18 cellular contexts compared by ENCODE assay signal in the genomic region with DNA sequence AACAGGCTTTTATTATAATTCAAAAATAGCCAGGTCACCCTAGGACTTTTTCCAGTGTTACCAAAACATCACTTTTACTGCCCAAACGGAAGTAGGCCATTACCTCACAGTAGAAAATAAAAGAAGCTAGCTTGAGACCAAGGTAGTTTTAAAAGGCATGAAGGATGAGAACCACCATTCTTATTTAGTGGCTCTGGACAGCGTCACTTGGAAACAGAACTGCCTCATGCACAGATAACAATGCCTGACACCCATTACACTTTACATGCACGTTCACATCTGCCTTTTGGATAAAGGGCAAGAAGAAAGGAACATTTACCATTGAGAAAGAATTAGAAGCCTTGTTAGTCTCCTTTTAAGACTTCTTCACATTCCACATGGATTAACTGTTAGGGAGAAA. TPM values are rescaled to one million over a fixed set of nuclear protein-coding genes. Genes with fewer than 3 reads are reported as not detected.
DNase-seq lines count a peak whose midpoint lies in the region; ATAC-seq and TF ChIP-seq lines count a peak whose summit lies in the region.
"Had no signal": no experiment of that assay in that cellular context is flagged by ENCODE, and none has a peak within 500 bp of the region (broad histone marks: within the 10 kb centered on the region; RNA-seq: fewer than 3 reads in every experiment).

No MANE protein-coding gene starts in this region.

- CTCF ChIA-PET in OCI-LY7 (lab: Charles Lee; ENCODE audit: unreplicated experiment): no interaction called here

- no peak overlapping the region for H3K56ac ChIP-seq in mesendoderm (ENCODE audit: low read length)

- H3K79me2 ChIP-seq in DND-41 (ENCODE audit: insufficient read depth, low read length): peaks cover 29% of the 10 kb centered on the region
- peaks cover 10% of the 10 kb centered on the region; the same call in 1 of the 2 replicates for H3K79me2 ChIP-seq in OCI-LY7 (ENCODE audit: insufficient read depth, low read depth, low read length)
- no peaks in the 10 kb centered on the region for H3K79me2 ChIP-seq in mesendoderm (ENCODE audit: control insufficient read depth, insufficient read depth, low read length)

- H3K79me1 ChIP-seq in mesendoderm (ENCODE audit: low read length): peaks cover 2% of the 10 kb centered on the region

- H3K4ac ChIP-seq in mesendoderm (ENCODE audit: low read depth, low read length): no peak overlapping the region

- H4K8ac ChIP-seq in mesendoderm (ENCODE audit: low read depth, low read length): no peak overlapping the region

- no peaks in the 10 kb centered on the region for H3K36me3 Mint-ChIP-seq in immature natural killer cell

- ATAC-seq in DND-41 (ENCODE audit: insufficient read depth, low read depth): no peak
- ATAC-seq in HG03521 (IDR thresholded peaks at IDR 0.05; ENCODE audit: unreplicated experiment): no peak
- ATAC-seq in GM19463 (IDR thresholded peaks at IDR 0.05; ENCODE audit: unreplicated experiment): no peak
- ATAC-seq: psoas muscle, Right ventricle myocardium inferior had no signal

- no peak overlapping the region for H3K4me3 ChIP-seq in DND-41 (ENCODE audit: low read depth in 1 of 2, low read length in 2 of 2)
- no peak overlapping the region for H3K4me3 ChIP-seq in OCI-LY7 (ENCODE audit: low read depth, low read length, poor library complexity, severe bottlenecking)
- no peak overlapping the region for H3K4me3 ChIP-seq in rectal smooth muscle tissue (ENCODE audit: low read length)
- H3K4me3 ChIP-seq in mesendoderm (ENCODE audit: low read length): no peak overlapping the region
- H3K4me3 ChIP-seq: psoas muscle, spleen, suprapubic skin had no signal

- H4K5ac ChIP-seq in mesendoderm (ENCODE audit: low read length): no peak overlapping the region

- H3K4me1 ChIP-seq in DND-41 (ENCODE audit: insufficient read depth, low read length) (peaks cover 30% of the 10 kb centered on the region), OCI-LY7 (ENCODE audit: insufficient read depth, low read length, poor library complexity, severe bottlenecking) (peaks cover 40% of the 10 kb centered on the region), rectal smooth muscle tissue (ENCODE audit: control insufficient read depth, insufficient read depth, low read length) (peaks cover 23% of the 10 kb centered on the region), mesendoderm (ENCODE audit: control insufficient read depth, low read depth, low read length) (no peaks in the 10 kb centered on the region)
- H3K4me1 ChIP-seq: psoas muscle had no signal

- no peaks in the 10 kb centered on the region for H3K9me2 ChIP-seq in OCI-LY7 (ENCODE audit: insufficient read depth, low read length)

- no peak overlapping the region for H3K4me2 ChIP-seq in DND-41 (ENCODE audit: insufficient read depth, low read length)
- H3K4me2 ChIP-seq in OCI-LY7 (ENCODE audit: low read length): peak overlapping the region; percentile 31
- H3K4me2 ChIP-seq in mesendoderm (ENCODE audit: low read length): no peak overlapping the region

- TF ChIP-seq CTCF in DND-41 (IDR thresholded peaks at IDR 0.05; ENCODE audit: borderline replicate concordance, extremely low read depth, low read length, poor library complexity, severe bottlenecking) (no peak), OCI-LY7 (conservative IDR thresholded peaks at IDR 0.05; ENCODE audit: low read length) (no peak)

- no CpG with 5 or more reads among the region's 3 CpGs for WGBS in mesendoderm (ENCODE audit: extremely low coverage, insufficient coverage, low lambda C conversion rate)

- peaks cover 0 to 1% (median 0%) of the 10 kb centered on the region in 6 donors for H3K9me3 Mint-ChIP-seq in immature natural killer cell

- POLR2A ChIA-PET in OCI-LY7 (lab: Charles Lee): interaction anchor here (0.6 to 1.7 kb wide), 6 partner anchors 9 to 76 kb away, joined by 3 to 14 read pairs (median 4); no protein-coding TSS in a partner anchor

- no peak overlapping the region for H2BK15ac ChIP-seq in mesendoderm (replicated peaks; ENCODE audit: low read depth)

- BruUV-seq in OCI-LY7 (replicated peaks; lab: Mats Ljungman, UMichigan): no TSS peak

- H3K9me3 ChIP-seq in DND-41 (ENCODE audit: insufficient read depth, low read length, severe bottlenecking) (no peaks in the 10 kb centered on the region), OCI-LY7 (ENCODE audit: low read length) (no peaks in the 10 kb centered on the region)
- H3K9me3 ChIP-seq: psoas muscle, spleen, suprapubic skin had no signal

- no peak overlapping the region for H3K9ac ChIP-seq in DND-41 (ENCODE audit: low read depth, low read length)
- no peak overlapping the region for H3K9ac ChIP-seq in rectal smooth muscle tissue (ENCODE audit: low read length)
- no peak overlapping the region for H3K9ac ChIP-seq in mesendoderm (ENCODE audit: low read length)

- peaks cover 22 to 29% of the 10 kb centered on the region in 2 donors for H3K4me1 Mint-ChIP-seq in immature natural killer cell

- H3K27ac Mint-ChIP-seq in immature natural killer cell: peak overlapping the region in 5 of 6 donors; percentile 54 to 96 (median 92)

- peaks cover 5 to 14% (median 9%) of the 10 kb centered on the region in 3 donors for H3K27me3 Mint-ChIP-seq in immature natural killer cell (ENCODE audit: low read depth in 3 of 3)

- intact Hi-C loops in OCI-LY7 (cut with micrococcal nuclease; ENCODE audit: unreplicated experiment): no loop called here

- H2AK5ac ChIP-seq in mesendoderm (ENCODE audit: low read length): no peak overlapping the region

- H3K4me3 Mint-ChIP-seq in immature natural killer cell: peak overlapping the region in 2 of 5 donors; percentile 14 to 82

- H3K36me3 ChIP-seq in DND-41 (ENCODE audit: insufficient read depth, low read length): no peaks in the 10 kb centered on the region; the same call in 1 of the 2 replicates
- no peaks in the 10 kb centered on the region for H3K36me3 ChIP-seq in OCI-LY7 (ENCODE audit: insufficient read depth, low read length)
- no peaks in the 10 kb centered on the region for H3K36me3 ChIP-seq in rectal smooth muscle tissue (ENCODE audit: control insufficient read depth, insufficient read depth, low read length)
- no peaks in the 10 kb centered on the region for H3K36me3 ChIP-seq in mesendoderm (ENCODE audit: control insufficient read depth, insufficient read depth, low read length)
- H3K36me3 ChIP-seq: spleen, suprapubic skin had no signal

- H3K18ac ChIP-seq in mesendoderm (ENCODE audit: low read length): no peak overlapping the region

- no peak overlapping the region for H2BK5ac ChIP-seq in mesendoderm (ENCODE audit: low read length)

- DNase-seq in DND-41: no peak
- no peak for DNase-seq in OCI-LY7 (ENCODE audit: low spot score)
- no peak for DNase-seq in immature natural killer cell
- no peak for DNase-seq in mesendoderm
- DNase-seq: activated CD4-positive, alpha-beta T cell treated with anti-CD3 and anti-CD28 coated beads, Interleukin-2, amount 50 U/mL, for 1 hour; activated CD8-positive, alpha-beta memory T cell treated with anti-CD3 and anti-CD28 coated beads, Interleukin-2, amount 50 U/mL, for 4 hours; activated effector memory CD4-positive, alpha-beta T cell treated with anti-CD3 and anti-CD28 coated beads, Interleukin-2, amount 50 U/mL, for 16 hours; DMS79; NCI-H1105 treated with DMSO at 0.1 percent for 48 hours; NCI-H524; psoas muscle; spleen; T-helper 1 cell had no signal

- peaks cover 8% of the 10 kb centered on the region; the same call in 1 of the 2 replicates for H4K20me1 ChIP-seq in DND-41 (ENCODE audit: insufficient read depth, low read length)
- H4K20me1 ChIP-seq in OCI-LY7 (ENCODE audit: insufficient read depth, low read length): peaks cover 6% of the 10 kb centered on the region; the same call in 1 of the 2 replicates

- H2BK120ac ChIP-seq in mesendoderm (ENCODE audit: low read depth, low read length): no peak overlapping the region

- no peak overlapping the region for H3K23ac ChIP-seq in mesendoderm (ENCODE audit: low read length)

- H2AFZ ChIP-seq in DND-41 (ENCODE audit: low read depth, low read length) (0 out of 2 replicates have a peak overlapping the region, but pooled peaks have one; percentile 91), OCI-LY7 (ENCODE audit: low read length) (peak overlapping the region; percentile 82)

- H3K27me3 ChIP-seq in DND-41 (ENCODE audit: insufficient read depth, low read length, poor library complexity) (no peaks in the 10 kb centered on the region), rectal smooth muscle tissue (ENCODE audit: control insufficient read depth, insufficient read depth, low read length) (no peaks in the 10 kb centered on the region), mesendoderm (ENCODE audit: insufficient read depth, low read length, poor library complexity) (no peaks in the 10 kb centered on the region)
- H3K27me3 ChIP-seq: spleen had no signal

- H3K27ac ChIP-seq in DND-41 (ENCODE audit: low read length): no peak overlapping the region
- no peak overlapping the region for H3K27ac ChIP-seq in OCI-LY7 (ENCODE audit: low read depth, low read length, poor library complexity, severe bottlenecking)
- peak overlapping the region; percentile 89 for H3K27ac ChIP-seq in rectal smooth muscle tissue (ENCODE audit: low read depth, low read length)
- H3K27ac ChIP-seq in mesendoderm (ENCODE audit: low read depth, low read length): no peak overlapping the region
- H3K27ac ChIP-seq: psoas muscle, suprapubic skin had no signal

RNA-seq across cellular contexts. Expression of gene PAQR8, which starts 1.9 kb away (rescaled TPM):
- 5.4 and 5.5 TPM in 2 replicates for total RNA-seq in OCI-LY7 (2014; rRNA removed; shearing (Covaris generic))
- total RNA-seq in OCI-LY7 (2022): 6.2 and 7.8 TPM in 2 replicates
- polyA plus RNA-seq in immature natural killer cell: 1 to 10 TPM; 2.9 to 6.5 (median 6.2) TPM
- 2.7 TPM for polyA plus RNA-seq in mesendoderm (2013, experiment 1 of 2)
- 2.6 TPM for polyA plus RNA-seq in mesendoderm (2013, experiment 2 of 2)
